In the genomic region with DNA sequence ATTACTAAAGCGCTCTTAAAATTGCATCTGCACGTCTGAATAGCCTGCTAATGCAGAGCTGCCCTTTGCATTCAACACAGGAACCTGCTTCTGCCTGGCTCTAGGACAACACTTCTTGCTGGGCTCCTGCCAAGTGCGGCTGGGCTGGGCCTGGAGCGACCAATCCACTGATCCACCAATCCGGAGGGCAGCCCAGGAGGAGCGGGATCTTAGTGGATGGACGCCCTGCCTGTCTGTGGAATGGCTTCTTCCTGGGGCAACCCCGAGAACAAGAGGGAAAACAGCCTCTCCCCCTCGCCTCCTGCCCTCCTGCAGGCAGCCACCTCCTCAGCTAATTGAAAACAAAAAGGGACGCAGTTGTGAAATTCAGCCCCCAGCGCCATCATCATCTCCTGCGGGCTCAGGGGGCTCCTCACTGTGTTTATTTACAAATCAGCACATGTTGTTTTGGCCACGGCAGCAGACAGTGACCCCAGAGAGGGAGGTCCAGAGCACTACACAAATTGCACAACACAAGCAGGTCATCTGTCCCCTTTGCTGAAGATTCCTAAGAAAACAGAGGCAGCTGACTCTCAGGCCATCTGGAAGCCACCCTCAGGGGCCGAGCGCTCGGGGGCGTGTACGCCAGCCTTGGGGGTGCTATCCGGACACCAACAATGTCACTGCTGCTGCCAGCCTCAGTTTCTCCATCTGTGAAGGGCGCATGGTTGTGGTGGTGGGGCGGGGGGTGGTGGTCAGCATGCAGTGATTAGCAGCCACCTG, we compare ENCODE assay signal across 8 cellular contexts. TPM values are rescaled to one million over a fixed set of nuclear protein-coding genes. Genes with fewer than 3 reads are reported as not detected.
DNase-seq lines count a peak whose midpoint lies in the region; ATAC-seq and TF ChIP-seq lines count a peak whose summit lies in the region.

No MANE protein-coding gene starts in this region.

- no peak overlapping the region for H3K23ac ChIP-seq in trophoblast cell (ENCODE audit: low read length)

- H2AFZ ChIP-seq in trophoblast cell (ENCODE audit: insufficient read depth, low read length, poor library complexity), result no peak overlapping the region

- H3K9ac ChIP-seq in trophoblast cell (ENCODE audit: low read length), result no peak overlapping the region

- no peak overlapping the region for H3K4me3 Mint-ChIP-seq in natural killer cell treated with Interleukin-12 subunit alpha and Interleukin-12 subunit beta and Interleukin-15 and Interleukin-18, amount 100 ng/mL, for 72 hours

- no peaks in the 10 kb centered on the region for H3K9me3 Mint-ChIP-seq in natural killer cell treated with Interleukin-12 subunit alpha and Interleukin-12 subunit beta and Interleukin-15 and Interleukin-18, amount 100 ng/mL, for 72 hours

- H3K4ac ChIP-seq in trophoblast cell (ENCODE audit: low read depth, low read length), result no peak overlapping the region

- peaks cover 4 to 16% of the 10 kb centered on the region in 2 donors for H3K27me3 Mint-ChIP-seq in natural killer cell treated with Interleukin-12 subunit alpha and Interleukin-12 subunit beta and Interleukin-15 and Interleukin-18, amount 100 ng/mL, for 72 hours

- H3K36me3 ChIP-seq in body of pancreas (replicated peaks in 1 of 2; ENCODE audit: insufficient read depth in 1 of 2, low read depth in 2 of 2), result no peaks in the 10 kb centered on the region
- no peaks in the 10 kb centered on the region for H3K36me3 ChIP-seq in right atrium auricular region
- no peaks in the 10 kb centered on the region for H3K36me3 ChIP-seq in trophoblast cell (ENCODE audit: control insufficient read depth in 1 of 2, insufficient read depth in 2 of 2, low read length in 2 of 2)

- H3K4me3 ChIP-seq in body of pancreas, result no peak overlapping the region
- H3K4me3 ChIP-seq in right atrium auricular region, result peak overlapping the region; percentile 26 to 32
- H3K4me3 ChIP-seq in trophoblast cell (ENCODE audit: low read depth, low read length), result no peak overlapping the region

- peak overlapping the region; percentile 99 for H4K91ac ChIP-seq in trophoblast cell (ENCODE audit: low read depth, low read length)

- H2AK5ac ChIP-seq in trophoblast cell (ENCODE audit: low read length), result no peak overlapping the region

- H2BK120ac ChIP-seq in trophoblast cell (ENCODE audit: insufficient read depth, low read length, poor library complexity), result no peak overlapping the region

- DNase-seq in DMS53 treated with DMSO at 0.1 percent for 48 hours (lab: John Stamatoyannopoulos, UW; ENCODE audit: unreplicated experiment) (peak; percentile 94), NCI-H2196 (lab: John Stamatoyannopoulos, UW; ENCODE audit: unreplicated experiment) (peak; percentile 97), body of pancreas (peak; percentile 99 to 100 (median 100)), right atrium auricular region (ENCODE audit: low spot score) (peak; percentile 99), trophoblast cell (peak; percentile 90 to 93)
- DNase-seq in natural killer cell treated with Interleukin-12 subunit alpha and Interleukin-12 subunit beta and Interleukin-15 and Interleukin-18, amount 100 ng/mL, for 72 hours (ENCODE audit: low spot score), result no peak

- H3K9me3 ChIP-seq in body of pancreas, result no peaks in the 10 kb centered on the region
- no peaks in the 10 kb centered on the region for H3K9me3 ChIP-seq in right atrium auricular region
- no peaks in the 10 kb centered on the region for H3K9me3 ChIP-seq in trophoblast cell (ENCODE audit: insufficient read depth, low read depth, low read length)

- no peaks in the 10 kb centered on the region for H3K36me3 Mint-ChIP-seq in natural killer cell treated with Interleukin-12 subunit alpha and Interleukin-12 subunit beta and Interleukin-15 and Interleukin-18, amount 100 ng/mL, for 72 hours

- no peak for TF ChIP-seq CTCF in body of pancreas (IDR thresholded peaks at IDR 0.05)
- TF ChIP-seq CTCF in right atrium auricular region (IDR thresholded peaks at IDR 0.05), result no peak

- no peaks in the 10 kb centered on the region for H3K27me3 ChIP-seq in body of pancreas
- H3K27me3 ChIP-seq in right atrium auricular region, result no peaks in the 10 kb centered on the region
- H3K27me3 ChIP-seq in trophoblast cell (ENCODE audit: insufficient read depth, low read length), result no peaks in the 10 kb centered on the region

- H3K4me2 ChIP-seq in trophoblast cell (ENCODE audit: low read length), result peak overlapping the region; percentile 52

- H3K4me1 ChIP-seq in body of pancreas (peaks cover 76% of the 10 kb centered on the region), right atrium auricular region (peaks cover 0 to 25% of the 10 kb centered on the region in 2 donors), trophoblast cell (ENCODE audit: control insufficient read depth in 1 of 2, insufficient read depth in 2 of 2, low read length in 2 of 2) (peaks cover 30 to 49% of the 10 kb centered on the region in 2 experiments)

- H3K27ac ChIP-seq in body of pancreas (peak overlapping the region; percentile 78 to 93 (median 86)), right atrium auricular region (peak overlapping the region; percentile 59 to 86), trophoblast cell (ENCODE audit: low read depth, low read length) (peak overlapping the region; percentile 24)

- intact Hi-C loops in body of pancreas (cut with DNase I), result no loop called here

- H3K14ac ChIP-seq in trophoblast cell (ENCODE audit: low read length), result no peak overlapping the region

- peak in 2 of 3 donors; percentile 20 to 35 for TF ChIP-seq POLR2A in body of pancreas (IDR thresholded peaks at IDR 0.05)

- peaks cover 32% of the 10 kb centered on the region for H3K79me1 ChIP-seq in trophoblast cell (ENCODE audit: low read length)

- peak overlapping the region in 1 of 2 donors; percentile 36 for H3K27ac Mint-ChIP-seq in natural killer cell treated with Interleukin-12 subunit alpha and Interleukin-12 subunit beta and Interleukin-15 and Interleukin-18, amount 100 ng/mL, for 72 hours

- H3K18ac ChIP-seq in trophoblast cell (ENCODE audit: low read length), result no peak overlapping the region

- 2 to 25% methylated on average over 9 to 20 of the region's 21 CpGs for WGBS in body of pancreas, 2 donors
- no CpG with 5 or more reads among the region's 21 CpGs for WGBS in trophoblast cell (ENCODE audit: extremely low coverage, insufficient coverage, insufficient read length)

- H2BK5ac ChIP-seq in trophoblast cell (ENCODE audit: low read depth, low read length, poor library complexity), result peak overlapping the region; percentile 19

- peak; percentile 88 for ATAC-seq in body of pancreas
- ATAC-seq in HG03457 (IDR thresholded peaks at IDR 0.05; ENCODE audit: unreplicated experiment), result no peak
- ATAC-seq in natural killer cell treated with Interleukin-12 subunit alpha and Interleukin-12 subunit beta and Interleukin-15 and Interleukin-18, amount 100 ng/mL, for 72 hours, result no peak
- no peak for ATAC-seq in HG02642 (IDR thresholded peaks at IDR 0.05; ENCODE audit: poor library complexity, unreplicated experiment)

- H4K12ac ChIP-seq in trophoblast cell (ENCODE audit: low read depth, low read length), result no peak overlapping the region

- H4K8ac ChIP-seq in trophoblast cell (ENCODE audit: low read depth, low read length), result peak overlapping the region; percentile 33

- H2BK12ac ChIP-seq in trophoblast cell (ENCODE audit: low read length), result no peak overlapping the region

- peaks cover 0 to 13% of the 10 kb centered on the region in 2 donors for H3K4me1 Mint-ChIP-seq in natural killer cell treated with Interleukin-12 subunit alpha and Interleukin-12 subunit beta and Interleukin-15 and Interleukin-18, amount 100 ng/mL, for 72 hours (ENCODE audit: low read depth in 2 of 2)

- peaks cover 6% of the 10 kb centered on the region for H3K79me2 ChIP-seq in trophoblast cell (ENCODE audit: control insufficient read depth, insufficient read depth, low read length, poor library complexity)

RNA-seq across cellular contexts. Expression of a gene that starts 57.3 kb away (rescaled TPM):
- 10 to 100 TPM; 30.3 to 54.2 TPM for total RNA-seq in body of pancreas
- 100 to 1,000 TPM in 1 of 2 donors, 10 to 100 TPM in 1; 80.0 to 294 TPM for total RNA-seq in right atrium auricular region
- polyA plus RNA-seq in trophoblast cell (2013), result 140 and 155 TPM in 2 replicates
- total RNA-seq in natural killer cell treated with Interleukin-12 subunit alpha and Interleukin-12 subunit beta and Interleukin-15 and Interleukin-18, amount 100 ng/mL, for 72 hours, result 10 to 100 TPM; 24.3 to 68.6 TPM

Comparison
In these comparisons a context has a peak if more than half of its experiments do, and no peak if none do; other contexts are left out.
1. H3K27ac ChIP-seq: peak in every context shown above with its lines; median percentile 86 in body of pancreas; 72 in right atrium auricular region; 24 in trophoblast cell.
2. H3K4me3 ChIP-seq: peak in right atrium auricular region (2 of 2); none in body of pancreas (0 of 2) and trophoblast cell (single experiment).